Comparison of ENCODE assay signal across 11 cellular contexts in the genomic region with DNA sequence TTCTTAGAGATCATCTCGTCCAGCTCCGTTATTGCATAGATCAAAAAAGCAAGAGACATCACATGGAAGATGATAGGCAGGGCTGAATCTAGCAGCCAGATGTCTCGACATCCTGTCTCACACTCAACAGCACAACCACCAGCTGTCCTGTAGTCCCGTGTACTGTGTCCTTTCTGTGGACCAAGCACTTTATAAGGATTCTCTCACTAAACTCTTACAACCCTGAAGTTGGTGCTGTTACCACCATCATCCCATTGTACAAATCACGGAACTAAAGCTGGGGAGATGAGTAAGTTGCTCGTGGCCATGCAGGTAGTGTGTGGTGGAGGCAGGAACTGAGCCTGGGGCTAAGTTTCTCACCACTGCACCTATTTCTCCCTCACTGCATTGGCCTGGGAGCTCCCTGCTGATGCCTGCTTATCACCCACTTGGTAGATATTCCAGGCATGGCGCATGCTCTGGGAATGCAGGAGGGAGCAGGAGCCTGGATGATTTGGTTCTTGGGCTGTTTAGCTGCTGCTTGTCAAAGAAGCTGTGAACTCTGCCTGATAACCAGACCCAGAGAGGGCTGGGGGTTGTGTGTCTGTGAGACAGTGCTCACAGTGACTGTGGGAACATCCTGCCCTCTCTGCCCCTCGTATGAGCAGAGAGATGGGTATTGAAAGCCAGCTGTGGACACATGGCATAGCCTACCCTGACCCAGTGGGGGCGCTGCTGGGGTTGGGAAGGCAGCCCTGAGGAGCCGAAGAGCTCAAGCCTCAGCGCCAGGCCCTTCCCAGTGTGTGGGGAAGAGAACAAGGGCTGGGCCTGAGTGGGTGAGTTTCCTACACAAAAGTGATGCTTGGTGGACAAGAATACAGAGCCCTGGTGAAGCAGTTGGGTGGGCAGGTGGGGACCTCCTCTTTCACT. TPM values are rescaled to one million over a fixed set of nuclear protein-coding genes. Genes with fewer than 3 reads are reported as not detected.
DNase-seq lines count a peak whose midpoint lies in the region; FAIRE-seq and TF ChIP-seq lines count a peak whose summit lies in the region.
"Had no signal": no experiment of that assay in that cellular context is flagged by ENCODE, and none has a peak within 500 bp of the region (broad histone marks: within the 10 kb centered on the region; RNA-seq: fewer than 3 reads in every experiment).

No MANE protein-coding gene starts in this region.

- peak; percentile 39 for DNase-seq in NCI-H2196 (lab: John Stamatoyannopoulos, UW; ENCODE audit: unreplicated experiment)
- no peak for DNase-seq in NCI-H2196 treated with DMSO at 0.1 percent for 48 hours (lab: John Stamatoyannopoulos, UW; ENCODE audit: unreplicated experiment)
- DNase-seq in MV-4-11 (lab: John Stamatoyannopoulos, UW): peak; percentile 40
- DNase-seq in bronchial epithelial cell (ENCODE audit: low read depth): no peak
- peak; percentile 19 for DNase-seq in osteoblast (ENCODE audit: insufficient read length, low spot score, missing footprints)
- DNase-seq in DMS79 (lab: John Stamatoyannopoulos, UW): no peak
- DNase-seq in hepatic stellate cell (ENCODE audit: low spot score): no peak
- DNase-seq in mesothelial cell of epicardium (ENCODE audit: low spot score in 2 of 2, unreplicated experiment in 2 of 2): no peak

- TF ChIP-seq CTCF in bronchial epithelial cell (IDR thresholded peaks at IDR 0.05; ENCODE audit: insufficient read depth, low read length, severe bottlenecking): peak; percentile 31
- TF ChIP-seq CTCF in osteoblast (IDR thresholded peaks at IDR 0.05; ENCODE audit: extremely low read depth, low read depth, low read length): peak; percentile 26
- no peak for TF ChIP-seq CTCF in mesothelial cell of epicardium (IDR thresholded peaks at IDR 0.05; ENCODE audit: unreplicated experiment)

- peaks cover 31% of the 10 kb centered on the region for H3K4me1 Mint-ChIP-seq in mesothelial cell of epicardium

- peak; percentile 7 for FAIRE-seq in bronchial epithelial cell (lab: Jason Lieb, UNC)
- FAIRE-seq: pancreas had no signal

- H3K4me3 ChIP-seq in bronchial epithelial cell (ENCODE audit: low read depth, low read length) (no peak overlapping the region), osteoblast (ENCODE audit: insufficient read depth, low read length) (no peak overlapping the region)
- H3K4me3 ChIP-seq: pancreas, tibial artery had no signal

- no peak overlapping the region for H3K27ac Mint-ChIP-seq in mesothelial cell of epicardium
- H3K27ac Mint-ChIP-seq: CD4-positive, CD25-positive, alpha-beta regulatory T cell had no signal

- peaks cover 3% of the 10 kb centered on the region for H3K27me3 Mint-ChIP-seq in mesothelial cell of epicardium (ENCODE audit: low read depth)
- H3K27me3 Mint-ChIP-seq: CD4-positive, CD25-positive, alpha-beta regulatory T cell had no signal

- no peak overlapping the region for H3K27ac ChIP-seq in osteoblast (ENCODE audit: low read depth, low read length)
- H3K27ac ChIP-seq: pancreas had no signal

- no peak overlapping the region for H3K4me2 ChIP-seq in osteoblast (ENCODE audit: insufficient read depth, low read length)

- peaks cover 8% of the 10 kb centered on the region for H3K36me3 Mint-ChIP-seq in mesothelial cell of epicardium
- H3K36me3 Mint-ChIP-seq: CD4-positive, CD25-positive, alpha-beta regulatory T cell had no signal

- H3K9me3 Mint-ChIP-seq in mesothelial cell of epicardium: no peaks in the 10 kb centered on the region
- H3K9me3 Mint-ChIP-seq: CD4-positive, CD25-positive, alpha-beta regulatory T cell had no signal

- no peaks in the 10 kb centered on the region for H3K79me2 ChIP-seq in osteoblast (ENCODE audit: insufficient read depth, low read length)

- H3K27me3 ChIP-seq in bronchial epithelial cell (ENCODE audit: control insufficient read depth, insufficient read depth, low read length) (no peaks in the 10 kb centered on the region), osteoblast (ENCODE audit: insufficient read depth, low read length) (no peaks in the 10 kb centered on the region)
- H3K27me3 ChIP-seq: pancreas had no signal

- H3K4me1 ChIP-seq in osteoblast (ENCODE audit: insufficient read depth, low read length): peaks cover 17% of the 10 kb centered on the region
- H3K4me1 ChIP-seq: pancreas had no signal

- H3K36me3 ChIP-seq in bronchial epithelial cell (ENCODE audit: control insufficient read depth, insufficient read depth, low read length) (peaks cover 6% of the 10 kb centered on the region), osteoblast (ENCODE audit: insufficient read depth, low read length) (no peaks in the 10 kb centered on the region)
- H3K36me3 ChIP-seq: pancreas, tibial artery had no signal

- no peaks in the 10 kb centered on the region for H3K9me3 ChIP-seq in osteoblast (ENCODE audit: low read depth, low read length)
- H3K9me3 ChIP-seq: pancreas, tibial artery had no signal

- no peak overlapping the region for H2AFZ ChIP-seq in osteoblast (ENCODE audit: low read length)

- H3K4me3 Mint-ChIP-seq in mesothelial cell of epicardium: no peak overlapping the region
- H3K4me3 Mint-ChIP-seq: CD4-positive, CD25-positive, alpha-beta regulatory T cell had no signal

- H4K20me1 ChIP-seq in osteoblast (ENCODE audit: insufficient read depth, low read length): no peaks in the 10 kb centered on the region

RNA-seq across cellular contexts. Expression of a gene that starts 13.6 kb away (rescaled TPM):
- total RNA-seq in bronchial epithelial cell (4.2 and 9.2 TPM in 2 replicates), osteoblast (8.0 and 10.9 TPM in 2 replicates), mesothelial cell of epicardium (35.3 to 39.4 TPM (median 38.9 TPM) in 3 replicates)

RNA-seq across cellular contexts. Expression of a gene that starts 32.7 kb away (rescaled TPM):
- total RNA-seq in bronchial epithelial cell (102 and 126 TPM in 2 replicates), osteoblast (116 and 118 TPM in 2 replicates), mesothelial cell of epicardium (58.4 to 64.5 TPM (median 64.0 TPM) in 3 replicates)

RNA-seq across cellular contexts. Expression of a gene that starts 45.9 kb away (rescaled TPM):
- total RNA-seq in bronchial epithelial cell: not detected in 2 replicates
- not detected in 2 replicates for total RNA-seq in osteoblast
- not detected in 3 replicates for total RNA-seq in mesothelial cell of epicardium
- total RNA-seq: CD4-positive, CD25-positive, alpha-beta regulatory T cell; pancreas had no signal

Comparison
In these comparisons a context has a peak if more than half of its experiments do, and no peak if none do; other contexts are left out.
1. DNase-seq: peak in NCI-H2196 (single experiment), MV-4-11 (single experiment) and osteoblast (single experiment); none in NCI-H2196 treated with DMSO at 0.1 percent for 48 hours (single experiment), bronchial epithelial cell (single experiment), DMS79 (single experiment), hepatic stellate cell (single experiment) and mesothelial cell of epicardium (0 of 2).